In the genomic region with DNA sequence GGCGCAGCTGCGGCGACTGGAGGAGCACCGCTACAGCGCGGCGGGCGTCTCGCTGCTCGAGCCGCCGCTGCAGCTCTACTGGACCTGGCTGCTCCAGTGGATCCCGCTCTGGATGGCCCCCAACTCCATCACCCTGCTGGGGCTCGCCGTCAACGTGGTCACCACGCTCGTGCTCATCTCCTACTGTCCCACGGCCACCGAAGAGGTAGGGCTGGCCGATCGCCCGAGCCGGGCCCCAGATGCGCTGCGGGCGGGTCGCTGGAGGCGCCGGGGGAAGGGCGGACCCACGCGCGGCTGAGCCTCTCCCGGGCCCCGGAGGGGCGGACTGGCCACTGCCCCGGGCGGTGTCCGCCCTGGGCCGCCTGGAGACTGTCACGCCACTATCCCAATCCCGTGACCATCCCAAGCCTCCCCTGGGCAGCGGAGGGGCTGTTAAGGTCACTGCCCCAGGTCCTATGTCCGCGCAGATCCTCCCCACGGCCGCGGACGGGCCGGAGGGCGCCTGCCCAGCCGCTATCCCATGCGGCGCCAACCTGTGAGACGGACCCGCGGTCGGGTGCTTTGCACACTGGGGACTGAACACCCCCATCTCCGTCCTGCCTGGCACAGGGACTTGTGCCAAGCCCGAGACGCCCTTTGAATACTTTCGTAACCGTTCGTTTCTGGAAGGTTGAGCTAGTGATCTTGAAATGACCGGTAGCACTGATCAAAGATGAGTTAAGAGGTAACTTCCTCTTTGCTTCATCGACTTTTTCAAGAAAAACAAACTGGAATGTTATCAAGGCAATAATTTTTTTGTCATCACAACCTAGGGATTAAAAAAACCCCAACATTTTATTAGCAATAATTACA, we compare ENCODE assay signal across 1 cellular context.
TF ChIP-seq lines count a peak whose summit lies in the region.

No MANE protein-coding gene starts in this region.

TF ChIP-seq in K562, 482 proteins besides CTCF, POLR2A, EP300 and RAD21 (continued from another document and continues in another):
- no peak for TF ChIP-seq FOXP4 (CRISPR knock-in tag; IDR thresholded peaks at IDR 0.05; ENCODE audit: borderline replicate concordance)
- TF ChIP-seq SUPT5H (IDR thresholded peaks at IDR 0.05) = peak; percentile 52; the same call in 1 of the 2 replicates
- TF ChIP-seq, protein P1, sequence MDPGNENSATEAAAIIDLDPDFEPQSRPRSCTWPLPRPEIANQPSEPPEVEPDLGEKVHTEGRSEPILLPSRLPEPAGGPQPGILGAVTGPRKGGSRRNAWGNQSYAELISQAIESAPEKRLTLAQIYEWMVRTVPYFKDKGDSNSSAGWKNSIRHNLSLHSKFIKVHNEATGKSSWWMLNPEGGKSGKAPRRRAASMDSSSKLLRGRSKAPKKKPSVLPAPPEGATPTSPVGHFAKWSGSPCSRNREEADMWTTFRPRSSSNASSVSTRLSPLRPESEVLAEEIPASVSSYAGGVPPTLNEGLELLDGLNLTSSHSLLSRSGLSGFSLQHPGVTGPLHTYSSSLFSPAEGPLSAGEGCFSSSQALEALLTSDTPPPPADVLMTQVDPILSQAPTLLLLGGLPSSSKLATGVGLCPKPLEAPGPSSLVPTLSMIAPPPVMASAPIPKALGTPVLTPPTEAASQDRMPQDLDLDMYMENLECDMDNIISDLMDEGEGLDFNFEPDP (CRISPR knock-in tag; IDR thresholded peaks at IDR 0.05) = no peak
- TF ChIP-seq, protein P2, sequence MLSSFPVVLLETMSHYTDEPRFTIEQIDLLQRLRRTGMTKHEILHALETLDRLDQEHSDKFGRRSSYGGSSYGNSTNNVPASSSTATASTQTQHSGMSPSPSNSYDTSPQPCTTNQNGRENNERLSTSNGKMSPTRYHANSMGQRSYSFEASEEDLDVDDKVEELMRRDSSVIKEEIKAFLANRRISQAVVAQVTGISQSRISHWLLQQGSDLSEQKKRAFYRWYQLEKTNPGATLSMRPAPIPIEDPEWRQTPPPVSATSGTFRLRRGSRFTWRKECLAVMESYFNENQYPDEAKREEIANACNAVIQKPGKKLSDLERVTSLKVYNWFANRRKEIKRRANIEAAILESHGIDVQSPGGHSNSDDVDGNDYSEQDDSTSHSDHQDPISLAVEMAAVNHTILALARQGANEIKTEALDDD (IDR thresholded peaks at IDR 0.05) = 0 out of 2 replicates have a peak, but pooled peaks have one; percentile 29
- no peak for TF ChIP-seq ETS2 (tag; IDR thresholded peaks at IDR 0.05; ENCODE audit: borderline replicate concordance, poor library complexity, severe bottlenecking)
- TF ChIP-seq, protein P3, sequence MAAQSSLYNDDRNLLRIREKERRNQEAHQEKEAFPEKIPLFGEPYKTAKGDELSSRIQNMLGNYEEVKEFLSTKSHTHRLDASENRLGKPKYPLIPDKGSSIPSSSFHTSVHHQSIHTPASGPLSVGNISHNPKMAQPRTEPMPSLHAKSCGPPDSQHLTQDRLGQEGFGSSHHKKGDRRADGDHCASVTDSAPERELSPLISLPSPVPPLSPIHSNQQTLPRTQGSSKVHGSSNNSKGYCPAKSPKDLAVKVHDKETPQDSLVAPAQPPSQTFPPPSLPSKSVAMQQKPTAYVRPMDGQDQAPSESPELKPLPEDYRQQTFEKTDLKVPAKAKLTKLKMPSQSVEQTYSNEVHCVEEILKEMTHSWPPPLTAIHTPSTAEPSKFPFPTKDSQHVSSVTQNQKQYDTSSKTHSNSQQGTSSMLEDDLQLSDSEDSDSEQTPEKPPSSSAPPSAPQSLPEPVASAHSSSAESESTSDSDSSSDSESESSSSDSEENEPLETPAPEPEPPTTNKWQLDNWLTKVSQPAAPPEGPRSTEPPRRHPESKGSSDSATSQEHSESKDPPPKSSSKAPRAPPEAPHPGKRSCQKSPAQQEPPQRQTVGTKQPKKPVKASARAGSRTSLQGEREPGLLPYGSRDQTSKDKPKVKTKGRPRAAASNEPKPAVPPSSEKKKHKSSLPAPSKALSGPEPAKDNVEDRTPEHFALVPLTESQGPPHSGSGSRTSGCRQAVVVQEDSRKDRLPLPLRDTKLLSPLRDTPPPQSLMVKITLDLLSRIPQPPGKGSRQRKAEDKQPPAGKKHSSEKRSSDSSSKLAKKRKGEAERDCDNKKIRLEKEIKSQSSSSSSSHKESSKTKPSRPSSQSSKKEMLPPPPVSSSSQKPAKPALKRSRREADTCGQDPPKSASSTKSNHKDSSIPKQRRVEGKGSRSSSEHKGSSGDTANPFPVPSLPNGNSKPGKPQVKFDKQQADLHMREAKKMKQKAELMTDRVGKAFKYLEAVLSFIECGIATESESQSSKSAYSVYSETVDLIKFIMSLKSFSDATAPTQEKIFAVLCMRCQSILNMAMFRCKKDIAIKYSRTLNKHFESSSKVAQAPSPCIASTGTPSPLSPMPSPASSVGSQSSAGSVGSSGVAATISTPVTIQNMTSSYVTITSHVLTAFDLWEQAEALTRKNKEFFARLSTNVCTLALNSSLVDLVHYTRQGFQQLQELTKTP (IDR thresholded peaks at IDR 0.05; ENCODE audit: low read depth in 1 of 2, partially characterized antibody in 2 of 2) = no peak
- TF ChIP-seq PURB (CRISPR knock-in tag; IDR thresholded peaks at IDR 0.05; ENCODE audit: low read depth) = no peak
- TF ChIP-seq NFE2 (IDR thresholded peaks at IDR 0.05; ENCODE audit: low read depth) = no peak
- TF ChIP-seq SRSF3 (IDR thresholded peaks at IDR 0.05; ENCODE audit: insufficient read depth, low read length) = 0 out of 2 replicates have a peak, but pooled peaks have one; percentile 71
- TF ChIP-seq ZNF695 (CRISPR knock-in tag; IDR thresholded peaks at IDR 0.05) = no peak
- 0 out of 2 replicates have a peak, but pooled peaks have one; percentile 18 for TF ChIP-seq AFF4 (CRISPR knock-in tag; IDR thresholded peaks at IDR 0.05)
- peak; percentile 23; the same call in 1 of the 2 replicates for TF ChIP-seq NR3C1 (CRISPR knock-in tag; IDR thresholded peaks at IDR 0.05)
- TF ChIP-seq HNRNPUL1 (IDR thresholded peaks at IDR 0.05; ENCODE audit: low read length) = no peak
- TF ChIP-seq CXXC5 (CRISPR knock-in tag; IDR thresholded peaks at IDR 0.05) = peak; percentile 52; the same call in 1 of the 2 replicates
- no peak for TF ChIP-seq TRIM24 (IDR thresholded peaks at IDR 0.05)
- TF ChIP-seq KLF6 (CRISPR knock-in tag; IDR thresholded peaks at IDR 0.05; ENCODE audit: borderline replicate concordance) = no peak
- peak; percentile 54; the same call in 1 of the 2 replicates for TF ChIP-seq NFRKB (IDR thresholded peaks at IDR 0.05; ENCODE audit: low read depth)
- TF ChIP-seq, protein P4, sequence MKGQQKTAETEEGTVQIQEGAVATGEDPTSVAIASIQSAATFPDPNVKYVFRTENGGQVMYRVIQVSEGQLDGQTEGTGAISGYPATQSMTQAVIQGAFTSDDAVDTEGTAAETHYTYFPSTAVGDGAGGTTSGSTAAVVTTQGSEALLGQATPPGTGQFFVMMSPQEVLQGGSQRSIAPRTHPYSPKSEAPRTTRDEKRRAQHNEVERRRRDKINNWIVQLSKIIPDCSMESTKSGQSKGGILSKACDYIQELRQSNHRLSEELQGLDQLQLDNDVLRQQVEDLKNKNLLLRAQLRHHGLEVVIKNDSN (CRISPR knock-in tag; IDR thresholded peaks at IDR 0.05) = no peak
- TF ChIP-seq ZNF239 (CRISPR knock-in tag; IDR thresholded peaks at IDR 0.05) = no peak
- TF ChIP-seq ZC3H11A (IDR thresholded peaks at IDR 0.05; ENCODE audit: low read depth, low read length) = no peak
- no peak for TF ChIP-seq HLTF (IDR thresholded peaks at IDR 0.05)
- no peak for TF ChIP-seq SAFB2 (IDR thresholded peaks at IDR 0.05; ENCODE audit: borderline replicate concordance, low read depth, low read length, severe bottlenecking)
- TF ChIP-seq TAF1 (IDR thresholded peaks at IDR 0.05; ENCODE audit: control insufficient read depth, extremely low read depth, insufficient read depth, low read length, severe bottlenecking) = peak; percentile 15
- TF ChIP-seq ESRRA (IDR thresholded peaks at IDR 0.05; ENCODE audit: borderline replicate concordance, low read depth) = peak; percentile 71
- peak; percentile 69 for TF ChIP-seq SAP30 (IDR thresholded peaks at IDR 0.05; ENCODE audit: borderline replicate concordance, insufficient read depth, low read depth, low read length, poor library complexity, severe bottlenecking)
- TF ChIP-seq ZNF263 (CRISPR knock-in tag; IDR thresholded peaks at IDR 0.05; ENCODE audit: borderline replicate concordance) = peak; percentile 34; the same call in 1 of the 2 replicates
- no peak for TF ChIP-seq NR0B1 (IDR thresholded peaks at IDR 0.05; ENCODE audit: partially characterized antibody)
- no peak for TF ChIP-seq MCM7 (IDR thresholded peaks at IDR 0.05)
- no peak for TF ChIP-seq SMAD2 (IDR thresholded peaks at IDR 0.05; ENCODE audit: low read depth, low read length)
- TF ChIP-seq SMARCA4 (IDR thresholded peaks at IDR 0.05) = 0 out of 2 replicates have a peak, but pooled peaks have one; percentile 29
- TF ChIP-seq RUNX1 (IDR thresholded peaks at IDR 0.05; ENCODE audit: low read depth) = no peak
- TF ChIP-seq MYC (IDR thresholded peaks at IDR 0.05; ENCODE audit: low read depth, low read length) = no peak; the same call in 1 of the 2 replicates
- TF ChIP-seq MYC (CRISPR knock-in tag; IDR thresholded peaks at IDR 0.05; ENCODE audit: borderline replicate concordance, low read depth) = 0 out of 2 replicates have a peak, but pooled peaks have one; percentile 33
- TF ChIP-seq ILK (tag; IDR thresholded peaks at IDR 0.05; ENCODE audit: borderline replicate concordance, low read depth) = no peak
- TF ChIP-seq MAFG (tag; conservative IDR thresholded peaks at IDR 0.05) = no peak
- TF ChIP-seq, protein P5, sequence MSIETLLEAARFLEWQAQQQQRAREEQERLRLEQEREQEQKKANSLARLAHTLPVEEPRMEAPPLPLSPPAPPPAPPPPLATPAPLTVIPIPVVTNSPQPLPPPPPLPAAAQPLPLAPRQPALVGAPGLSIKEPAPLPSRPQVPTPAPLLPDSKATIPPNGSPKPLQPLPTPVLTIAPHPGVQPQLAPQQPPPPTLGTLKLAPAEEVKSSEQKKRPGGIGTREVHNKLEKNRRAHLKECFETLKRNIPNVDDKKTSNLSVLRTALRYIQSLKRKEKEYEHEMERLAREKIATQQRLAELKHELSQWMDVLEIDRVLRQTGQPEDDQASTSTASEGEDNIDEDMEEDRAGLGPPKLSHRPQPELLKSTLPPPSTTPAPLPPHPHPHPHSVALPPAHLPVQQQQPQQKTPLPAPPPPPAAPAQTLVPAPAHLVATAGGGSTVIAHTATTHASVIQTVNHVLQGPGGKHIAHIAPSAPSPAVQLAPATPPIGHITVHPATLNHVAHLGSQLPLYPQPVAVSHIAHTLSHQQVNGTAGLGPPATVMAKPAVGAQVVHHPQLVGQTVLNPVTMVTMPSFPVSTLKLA (conservative IDR thresholded peaks at IDR 0.05) = peak in 1 of 2 experiments; percentile 14; a peak in 1 of 4 replicates
- TF ChIP-seq NONO (IDR thresholded peaks at IDR 0.05; ENCODE audit: low read depth in 2 of 2, low read length in 1 of 2) = no peak
- no peak for TF ChIP-seq SMAD3 (CRISPR knock-in tag; conservative IDR thresholded peaks at IDR 0.05)
- TF ChIP-seq EGR1 (conservative IDR thresholded peaks at IDR 0.05) = no peak
- no peak for TF ChIP-seq TCF7L2 (IDR thresholded peaks at IDR 0.05; ENCODE audit: low read depth, low read length)
